In genomic region chr12:109923038-109923437, GRCh38 we compare ENCODE assay signal across 26 cellular contexts.
"Had no signal": no experiment of that assay in that cellular context is flagged by ENCODE, and none has a peak within 500 bp of the region (broad histone marks: within the 10 kb centered on the region; RNA-seq: fewer than 3 reads in every experiment).

No MANE protein-coding gene starts in this region.

- H3K9me3 Mint-ChIP-seq: activated B cell treated with CpG ODN at 0.5 μM for 24 hours; activated naive CD4-positive, alpha-beta T cell treated with anti-CD3 and anti-CD28 coated beads, Interleukin-2, amount 10 ng/mL, durations not matched to agents 7 days and 5 days; activated naive CD8-positive, alpha-beta T cell treated with anti-CD3 and anti-CD28 coated beads, Interleukin-2, amount 10 ng/mL, durations not matched to agents 7 days and 5 days; activated T-cell treated with anti-CD3 and anti-CD28 coated beads, Interleukin-2, amount 50 U/mL, for 72 hours; effector memory CD8-positive, alpha-beta T cell; nephron; T-cell; T-helper 2 cell treated with Interferon-gamma antibody and Interleukin-4, amounts not matched to agents 5 μg/mL and 100 μg/mL, for 36 hours had no signal

- H3K4me2 ChIP-seq: hepatocyte had no signal

- DNase-seq: activated B cell treated with CpG ODN at 0.5 μM for 24 hours; activated CD4-positive, alpha-beta T cell treated with anti-CD3 and anti-CD28 coated beads, Interleukin-2, amount 50 U/mL, for 4 hours; activated gamma-delta T cell; activated naive CD4-positive, alpha-beta T cell treated with anti-CD3 and anti-CD28 coated beads, Interleukin-2, amount 10 ng/mL, durations not matched to agents 7 days and 5 days; activated naive CD8-positive, alpha-beta T cell treated with anti-CD3 and anti-CD28 coated beads, Interleukin-2, amount 10 ng/mL, durations not matched to agents 7 days and 5 days; activated T-cell treated with anti-CD3 and anti-CD28 coated beads for 4 hours; activated T-cell treated with anti-CD3 and anti-CD28 coated beads, Interleukin-2, amount 50 U/mL, for 72 hours; cortex of kidney; effector memory CD8-positive, alpha-beta T cell; erythroblast; left cardiac atrium; left ventricle myocardium superior; pancreas; right cardiac atrium; spleen; stimulated activated naive CD4-positive, alpha-beta T cell treated with Interleukin-2 at 50 U/mL for 16 hours; substantia nigra; T-cell; upper lobe of left lung had no signal

- H3K27ac Mint-ChIP-seq: activated B cell treated with CpG ODN at 0.5 μM for 24 hours; activated naive CD4-positive, alpha-beta T cell treated with anti-CD3 and anti-CD28 coated beads, Interleukin-2, amount 10 ng/mL, durations not matched to agents 7 days and 5 days; activated T-cell treated with anti-CD3 and anti-CD28 coated beads, Interleukin-2, amount 50 U/mL, for 72 hours; brain; effector memory CD8-positive, alpha-beta T cell; T-cell; T-helper 2 cell treated with Interferon-gamma antibody and Interleukin-4, amounts not matched to agents 5 μg/mL and 100 μg/mL, for 36 hours had no signal

- H3K4me1 ChIP-seq: ascending aorta, gastroesophageal sphincter, pancreas, upper lobe of left lung had no signal

- H3K79me2 ChIP-seq: hepatocyte had no signal

- H3K4me1 Mint-ChIP-seq: activated naive CD4-positive, alpha-beta T cell treated with anti-CD3 and anti-CD28 coated beads, Interleukin-2, amount 10 ng/mL, durations not matched to agents 7 days and 5 days; brain had no signal

- H3K27me3 Mint-ChIP-seq: activated B cell treated with CpG ODN at 0.5 μM for 24 hours; activated naive CD4-positive, alpha-beta T cell treated with anti-CD3 and anti-CD28 coated beads, Interleukin-2, amount 10 ng/mL, durations not matched to agents 7 days and 5 days; activated naive CD8-positive, alpha-beta T cell treated with anti-CD3 and anti-CD28 coated beads, Interleukin-2, amount 10 ng/mL, durations not matched to agents 7 days and 5 days; effector memory CD8-positive, alpha-beta T cell; T-cell had no signal

- H3K9me3 ChIP-seq: ascending aorta, gastroesophageal sphincter, pancreas, spleen, upper lobe of left lung had no signal

- H3K4me3 Mint-ChIP-seq: activated B cell treated with CpG ODN at 0.5 μM for 24 hours; activated naive CD4-positive, alpha-beta T cell treated with anti-CD3 and anti-CD28 coated beads, Interleukin-2, amount 10 ng/mL, durations not matched to agents 7 days and 5 days; activated naive CD8-positive, alpha-beta T cell treated with anti-CD3 and anti-CD28 coated beads, Interleukin-2, amount 10 ng/mL, durations not matched to agents 7 days and 5 days; activated T-cell treated with anti-CD3 and anti-CD28 coated beads, Interleukin-2, amount 50 U/mL, for 72 hours; brain; effector memory CD8-positive, alpha-beta T cell; nephron; T-cell; T-helper 2 cell treated with Interferon-gamma antibody and Interleukin-4, amounts not matched to agents 5 μg/mL and 100 μg/mL, for 36 hours had no signal

- H3K4me3 ChIP-seq: ascending aorta, cardiac muscle cell, gastroesophageal sphincter, hepatocyte, pancreas, spleen, upper lobe of left lung had no signal

- H3K27me3 ChIP-seq: ascending aorta, cardiac muscle cell, gastroesophageal sphincter, hepatocyte, pancreas, spleen, upper lobe of left lung had no signal

- H3K27ac ChIP-seq: ascending aorta, cardiac muscle cell, gastroesophageal sphincter, hepatocyte, pancreas, spleen, upper lobe of left lung had no signal

- H2AFZ ChIP-seq: hepatocyte had no signal
